Comparison of ENCODE assay signal across 8 cellular contexts in genomic region chr14:95774265-95775160, GRCh38.
DNase-seq lines count a peak whose midpoint lies in the region; ATAC-seq and TF ChIP-seq lines count a peak whose summit lies in the region.

No MANE protein-coding gene starts in this region.

- H3K27ac Mint-ChIP-seq in type B pancreatic cell, result no peak overlapping the region

- H3K4me3 Mint-ChIP-seq in type B pancreatic cell, result no peak overlapping the region

- no peak overlapping the region for H3K4me3 ChIP-seq in AG10803 (ENCODE audit: low read length)

- ATAC-seq in GM18861 (IDR thresholded peaks at IDR 0.05; ENCODE audit: unreplicated experiment) (peak; percentile 52), omental fat pad (ENCODE audit: low FRiP score) (no peak), GM21825 (IDR thresholded peaks at IDR 0.05; ENCODE audit: unreplicated experiment) (no peak)

- TF ChIP-seq POLR2A in erythroblast (IDR thresholded peaks at IDR 0.05; ENCODE audit: low read length), result no peak

- H3K9me3 Mint-ChIP-seq in type B pancreatic cell, result no peaks in the 10 kb centered on the region

- H3K27me3 Mint-ChIP-seq in type B pancreatic cell, result peaks cover 31% of the 10 kb centered on the region

- DNase-seq in AG10803 (ENCODE audit: low read depth) (peak; percentile 34), NCI-H460 (ENCODE audit: extremely low read depth, low read depth) (peak; percentile 42), erythroblast (lab: John Stamatoyannopoulos, UW) (peak; percentile 52 to 77), omental fat pad (ENCODE audit: low spot score) (peak; percentile 52), type B pancreatic cell (ENCODE audit: extremely low spot score, unreplicated experiment) (no peak)
- DNase-seq in activated CD8-positive, alpha-beta memory T cell treated with anti-CD3 and anti-CD28 coated beads for 48 hours (ENCODE audit: low read depth in 2 of 3, low spot score in 2 of 3), result peak; percentile 5 to 39 (median 5)

- H3K4me1 Mint-ChIP-seq in type B pancreatic cell (ENCODE audit: unreplicated experiment), result peaks cover 10% of the 10 kb centered on the region

- H3K36me3 Mint-ChIP-seq in type B pancreatic cell, result no peaks in the 10 kb centered on the region

- TF ChIP-seq CTCF in AG10803 (conservative IDR thresholded peaks at IDR 0.05; ENCODE audit: low read length) (peak; percentile 95), omental fat pad (IDR thresholded peaks at IDR 0.05) (peak in 1 of 3 donors; percentile 40), type B pancreatic cell (conservative IDR thresholded peaks at IDR 0.05) (peak; percentile 95)
